In genomic region chr3:50294089-50294488, GRCh38 we compare ENCODE assay signal across 2 cellular contexts.
TF ChIP-seq lines count a peak whose summit lies in the region.

No MANE protein-coding gene starts in this region.

TF ChIP-seq in IMR-90, 13 proteins besides CTCF, POLR2A, EP300 and RAD21:
- no peak for TF ChIP-seq CEBPB (IDR thresholded peaks at IDR 0.05; ENCODE audit: low read depth, low read length)
- no peak for TF ChIP-seq MAFK (IDR thresholded peaks at IDR 0.05; ENCODE audit: low read depth, low read length)
- no peak for TF ChIP-seq SMC3 (IDR thresholded peaks at IDR 0.05; ENCODE audit: low read depth, low read length)
- no peak for TF ChIP-seq RFX5 (IDR thresholded peaks at IDR 0.05; ENCODE audit: low read depth, low read length)
- no peak for TF ChIP-seq ELK1 (IDR thresholded peaks at IDR 0.05; ENCODE audit: borderline replicate concordance, low read depth, low read length)
- TF ChIP-seq USF2 (IDR thresholded peaks at IDR 0.05; ENCODE audit: low read depth, low read length) = no peak
- no peak for TF ChIP-seq BHLHE40 (IDR thresholded peaks at IDR 0.05; ENCODE audit: low read depth, low read length)
- TF ChIP-seq CHD1 (IDR thresholded peaks at IDR 0.05; ENCODE audit: low read depth, low read length) = no peak
- TF ChIP-seq MAZ (IDR thresholded peaks at IDR 0.05; ENCODE audit: borderline replicate concordance, low read depth, low read length) = no peak
- no peak for TF ChIP-seq MXI1 (IDR thresholded peaks at IDR 0.05; ENCODE audit: borderline replicate concordance, low read depth, low read length)
- TF ChIP-seq NFE2L2 (IDR thresholded peaks at IDR 0.05; ENCODE audit: low read depth, low read length) = no peak
- TF ChIP-seq RCOR1 (IDR thresholded peaks at IDR 0.05; ENCODE audit: insufficient replicate concordance, low read length) = no peak
- TF ChIP-seq FOS (IDR thresholded peaks at IDR 0.05; ENCODE audit: low read depth, low read length) = no peak

TF ChIP-seq in K562, 482 proteins besides CTCF, POLR2A, EP300 and RAD21:
- TF ChIP-seq ZNF354B (CRISPR knock-in tag; IDR thresholded peaks at IDR 0.05) = no peak
- TF ChIP-seq, protein P1, sequence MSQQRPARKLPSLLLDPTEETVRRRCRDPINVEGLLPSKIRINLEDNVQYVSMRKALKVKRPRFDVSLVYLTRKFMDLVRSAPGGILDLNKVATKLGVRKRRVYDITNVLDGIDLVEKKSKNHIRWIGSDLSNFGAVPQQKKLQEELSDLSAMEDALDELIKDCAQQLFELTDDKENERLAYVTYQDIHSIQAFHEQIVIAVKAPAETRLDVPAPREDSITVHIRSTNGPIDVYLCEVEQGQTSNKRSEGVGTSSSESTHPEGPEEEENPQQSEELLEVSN (IDR thresholded peaks at IDR 0.05; ENCODE audit: borderline replicate concordance in 1 of 2, extremely low read depth in 1 of 2, insufficient read depth in 1 of 2, insufficient read length in 1 of 2, low read depth in 1 of 2, low read length in 1 of 2, poor library complexity in 1 of 2, severe bottlenecking in 1 of 2) = no peak
- TF ChIP-seq ZNF121 (CRISPR knock-in tag; conservative IDR thresholded peaks at IDR 0.05) = peak; percentile 57; the same call in 1 of the 2 replicates
TF ChIP-seq in K562: peak in this region for 1.
